ENCODE assay signal across 9 cellular contexts in genomic region chr1:197675475-197676324, GRCh38.
DNase-seq lines count a peak whose midpoint lies in the region; ATAC-seq, FAIRE-seq and TF ChIP-seq lines count a peak whose summit lies in the region.
"Had no signal": no experiment of that assay in that cellular context is flagged by ENCODE, and none has a peak within 500 bp of the region (broad histone marks: within the 10 kb centered on the region; RNA-seq: fewer than 3 reads in every experiment).

No MANE protein-coding gene starts in this region.

- no peak for TF ChIP-seq CTCF in cardiac fibroblast (IDR thresholded peaks at IDR 0.05; ENCODE audit: low read depth, low read length)

- H3K27me3 ChIP-seq in mononuclear cell (ENCODE audit: insufficient read depth, low read length): no peaks in the 10 kb centered on the region

- ATAC-seq in GM21723 (IDR thresholded peaks at IDR 0.05; ENCODE audit: unreplicated experiment): no peak

- DNase-seq in AML-193 (lab: John Stamatoyannopoulos, UW) (peak; percentile 67 to 80), NCI-H1694 treated with DMSO at 0.1 percent for 48 hours (lab: John Stamatoyannopoulos, UW) (peak; percentile 69), cardiac fibroblast (ENCODE audit: low read depth in 2 of 2) (peak; percentile 53 to 56), RCC 7860 (ENCODE audit: low spot score) (no peak), T-helper 9 cell (no peak), OCI-M2 (lab: John Stamatoyannopoulos, UW; ENCODE audit: unreplicated experiment) (no peak)
- DNase-seq: GDM1 had no signal

- H3K4me3 ChIP-seq in cardiac fibroblast (replicated peaks in 1 of 2; ENCODE audit: low read depth in 2 of 2, low read length in 2 of 2): peak overlapping the region; percentile 33 to 49
- peak overlapping the region; percentile 2 for H3K4me3 ChIP-seq in mononuclear cell (ENCODE audit: low read length)

- H3K9me3 ChIP-seq in mononuclear cell (ENCODE audit: low read depth, low read length): no peaks in the 10 kb centered on the region

- peaks cover 5% of the 10 kb centered on the region for H3K4me1 ChIP-seq in mononuclear cell (ENCODE audit: insufficient read depth, low read length)

- no peak for FAIRE-seq in RCC 7860 (lab: Jason Lieb, UNC)

Comparison
In these comparisons a context has a peak if more than half of its experiments do, and no peak if none do; other contexts are left out.
1. DNase-seq: peak in AML-193 (2 of 2), NCI-H1694 treated with DMSO at 0.1 percent for 48 hours (single experiment) and cardiac fibroblast (2 of 2); none in RCC 7860 (single experiment), T-helper 9 cell (single experiment) and OCI-M2 (single experiment).